13 cellular contexts compared by ENCODE assay signal in genomic region chr16:79607587-79607986, GRCh38. TPM values are rescaled to one million over a fixed set of nuclear protein-coding genes. Genes with fewer than 3 reads are reported as not detected.
DNase-seq lines count a peak whose midpoint lies in the region; ATAC-seq and TF ChIP-seq lines count a peak whose summit lies in the region.
"Had no signal": no experiment of that assay in that cellular context is flagged by ENCODE, and none has a peak within 500 bp of the region (broad histone marks: within the 10 kb centered on the region; RNA-seq: fewer than 3 reads in every experiment).

No MANE protein-coding gene starts in this region.

- ATAC-seq in Right ventricle myocardium superior (ENCODE audit: poor library complexity) (peak; percentile 68), GM21447 (IDR thresholded peaks at IDR 0.05; ENCODE audit: unreplicated experiment) (no peak)
- no peak for ATAC-seq in activated naive CD8-positive, alpha-beta T cell treated with anti-CD3 and anti-CD28 coated beads, Interleukin-2, amount 50 U/mL, for 24 hours
- ATAC-seq: naive thymus-derived CD4-positive, alpha-beta T cell had no signal

- BruUV-seq in mammary epithelial cell (replicated peaks; lab: Mats Ljungman, UMichigan): no TSS peak

- WGBS in mammary epithelial cell (ENCODE audit: low coverage, missing lambda C conversion rate): 53% methylated on average over 3 of the region's 3 CpGs

- peak overlapping the region; percentile 9 for H3K27ac ChIP-seq in mammary epithelial cell (ENCODE audit: insufficient read depth, low read depth, low read length)
- H3K27ac ChIP-seq in CD4-positive, alpha-beta memory T cell (ENCODE audit: low read depth, low read length): no peak overlapping the region

- no peaks in the 10 kb centered on the region for H3K27me3 ChIP-seq in mammary epithelial cell (ENCODE audit: insufficient read depth, low read length)
- no peaks in the 10 kb centered on the region for H3K27me3 ChIP-seq in CD4-positive, alpha-beta memory T cell (ENCODE audit: insufficient read depth, low read length)

- no peak overlapping the region for H3K4me3 Mint-ChIP-seq in CD4-positive, alpha-beta memory T cell
- no peak overlapping the region for H3K4me3 Mint-ChIP-seq in activated naive CD8-positive, alpha-beta T cell treated with anti-CD3 and anti-CD28 coated beads, Interleukin-2, amount 50 U/mL, for 24 hours
- H3K4me3 Mint-ChIP-seq: naive thymus-derived CD4-positive, alpha-beta T cell had no signal

- H3K36me3 ChIP-seq in mammary epithelial cell (ENCODE audit: insufficient read depth, low read length): no peaks in the 10 kb centered on the region
- H3K36me3 ChIP-seq in CD4-positive, alpha-beta memory T cell (ENCODE audit: insufficient read depth, low read length): no peaks in the 10 kb centered on the region

- no peak overlapping the region for H3K4me3 ChIP-seq in mammary epithelial cell (replicated peaks in 1 of 3; ENCODE audit: insufficient read depth in 1 of 3, low read depth in 2 of 3, low read length in 3 of 3)
- no peak overlapping the region for H3K4me3 ChIP-seq in CD4-positive, alpha-beta memory T cell (ENCODE audit: low read length in 2 of 2)

- H2AFZ ChIP-seq in mammary epithelial cell (ENCODE audit: low read depth, low read length): peak overlapping the region; percentile 65

- H3K9me3 Mint-ChIP-seq in CD4-positive, alpha-beta memory T cell: no peaks in the 10 kb centered on the region
- H3K9me3 Mint-ChIP-seq in activated naive CD8-positive, alpha-beta T cell treated with anti-CD3 and anti-CD28 coated beads, Interleukin-2, amount 50 U/mL, for 24 hours: no peaks in the 10 kb centered on the region
- H3K9me3 Mint-ChIP-seq: naive thymus-derived CD4-positive, alpha-beta T cell had no signal

- H3K27ac Mint-ChIP-seq in CD4-positive, alpha-beta memory T cell: peak overlapping the region in 3 of 7 donors; percentile 31 to 69 (median 48)
- no peak overlapping the region for H3K27ac Mint-ChIP-seq in activated naive CD8-positive, alpha-beta T cell treated with anti-CD3 and anti-CD28 coated beads, Interleukin-2, amount 50 U/mL, for 24 hours
- H3K27ac Mint-ChIP-seq: naive thymus-derived CD4-positive, alpha-beta T cell had no signal

- intact Hi-C loops in Right ventricle myocardium superior (cut with DNase I) (loop anchor here (10.0 kb wide), 1 partner anchor 1483 kb away; no protein-coding TSS in a partner anchor), cardiac septum (cut with DNase I) (no loop called here), mammary epithelial cell (cut with micrococcal nuclease) (loop anchor here (10.0 kb wide), 1 partner anchor 1883 kb away; the partner anchor contains the start of gene NUDT7)
- intact Hi-C loops in CD4-positive, alpha-beta memory T cell (cut with micrococcal nuclease): loop anchor here (10.0 kb wide), 2 partner anchors 477 to 863 kb away; no protein-coding TSS in a partner anchor

- DNase-seq in Right ventricle myocardium superior (no peak), cardiac septum (ENCODE audit: low spot score) (no peak), mammary epithelial cell (peak; percentile 75), kidney tubule cell (ENCODE audit: low spot score) (peak; percentile 71), dermis blood vessel endothelial cell (no peak)
- DNase-seq in CD4-positive, alpha-beta memory T cell: no peak
- no peak for DNase-seq in activated naive CD8-positive, alpha-beta T cell treated with anti-CD3 and anti-CD28 coated beads, Interleukin-2, amount 50 U/mL, for 24 hours
- DNase-seq: activated naive CD4-positive, alpha-beta T cell treated with anti-CD3 and anti-CD28 coated beads, Interleukin-2, amount 50 U/mL, for 16 hours; MM.1S; naive thymus-derived CD4-positive, alpha-beta T cell; stimulated activated CD4-positive, alpha-beta T cell treated with anti-CD3 and anti-CD28 coated beads, Interleukin-15, amount 100 ng/mL, for 24 hours; SW 1271 had no signal

- TF ChIP-seq CTCF in mammary epithelial cell (conservative IDR thresholded peaks at IDR 0.05 in 1 of 2, IDR thresholded peaks at IDR 0.05 in 1 of 2; ENCODE audit: extremely low read depth in 1 of 2, insufficient read depth in 1 of 2, low read depth in 1 of 2, low read length in 2 of 2): no peak

- no peaks in the 10 kb centered on the region for H3K9me3 ChIP-seq in mammary epithelial cell (replicated peaks; ENCODE audit: insufficient read depth, low read length)
- H3K9me3 ChIP-seq in CD4-positive, alpha-beta memory T cell (ENCODE audit: control insufficient read depth in 1 of 2, low read length in 2 of 2): no peaks in the 10 kb centered on the region

- H3K4me1 ChIP-seq in mammary epithelial cell (ENCODE audit: insufficient read depth, low read length): peaks cover 48% of the 10 kb centered on the region
- peaks cover 22% of the 10 kb centered on the region for H3K4me1 ChIP-seq in CD4-positive, alpha-beta memory T cell (ENCODE audit: insufficient read depth, low read length)

- CTCF ChIA-PET in mammary epithelial cell (lab: Charles Lee; ENCODE audit: low non-redundant PET): no interaction called here
- CTCF ChIA-PET in CD4-positive, alpha-beta memory T cell (lab: Charles Lee; ENCODE audit: partially characterized antibody): interaction anchor here (1.5 kb wide), 1 partner anchor 34 kb away, joined by 6 read pairs; no protein-coding TSS in a partner anchor

- dilution Hi-C loops in mammary epithelial cell (cut with HindIII; ENCODE audit: low sequenced_read_pairs): no loop called here

- no peaks in the 10 kb centered on the region for H4K20me1 ChIP-seq in mammary epithelial cell (ENCODE audit: insufficient read depth, low read length)

- H3K27me3 Mint-ChIP-seq in CD4-positive, alpha-beta memory T cell: no peaks in the 10 kb centered on the region
- H3K27me3 Mint-ChIP-seq in activated naive CD8-positive, alpha-beta T cell treated with anti-CD3 and anti-CD28 coated beads, Interleukin-2, amount 50 U/mL, for 24 hours: peaks cover 52% of the 10 kb centered on the region

- peak overlapping the region; percentile 30 for H3K4me2 ChIP-seq in mammary epithelial cell (ENCODE audit: insufficient read depth, low read depth, low read length)

- H3K9ac ChIP-seq in mammary epithelial cell (ENCODE audit: insufficient read depth, low read length): no peak overlapping the region

- POLR2A ChIA-PET in CD4-positive, alpha-beta memory T cell (lab: Charles Lee; ENCODE audit: partially characterized antibody): no interaction called here

- no peaks in the 10 kb centered on the region for H3K79me2 ChIP-seq in mammary epithelial cell (ENCODE audit: insufficient read depth, low read length)

- no peaks in the 10 kb centered on the region for H3K36me3 Mint-ChIP-seq in CD4-positive, alpha-beta memory T cell
- no peaks in the 10 kb centered on the region for H3K36me3 Mint-ChIP-seq in activated naive CD8-positive, alpha-beta T cell treated with anti-CD3 and anti-CD28 coated beads, Interleukin-2, amount 50 U/mL, for 24 hours (ENCODE audit: low read depth)

- in situ Hi-C loops in mammary epithelial cell (cut with MboI; ENCODE audit: low sequenced_read_pairs in 2 of 2): loop anchor here (10.0 to 25.0 kb wide), 3 partner anchors 155 to 1495 kb away; no protein-coding TSS in a partner anchor

- peaks cover 15 to 36% (median 26%) of the 10 kb centered on the region in 4 donors for H3K4me1 Mint-ChIP-seq in CD4-positive, alpha-beta memory T cell
- peaks cover 7% of the 10 kb centered on the region for H3K4me1 Mint-ChIP-seq in activated naive CD8-positive, alpha-beta T cell treated with anti-CD3 and anti-CD28 coated beads, Interleukin-2, amount 50 U/mL, for 24 hours

RNA-seq across cellular contexts. Expression of gene MAF, which starts 7.0 kb away (rescaled TPM):
- total RNA-seq in Right ventricle myocardium superior (19.6 TPM), cardiac septum (8.9 TPM), mammary epithelial cell (10 to 100 TPM; 10.3 to 27.0 TPM), dermis blood vessel endothelial cell (30.3 and 43.7 TPM in 2 replicates)
- polyA plus RNA-seq in mammary epithelial cell: 3.2 TPM
- 3.1 TPM for polyA minus RNA-seq in mammary epithelial cell
- total RNA-seq in CD4-positive, alpha-beta memory T cell: 10 to 100 TPM; 73.8 to 79.4 TPM
- polyA plus RNA-seq in CD4-positive, alpha-beta memory T cell: 1 to 10 TPM; 1.1 to 4.7 TPM

Comparison
In these comparisons a context has a peak if more than half of its experiments do, and no peak if none do; other contexts are left out.
1. DNase-seq: peak in mammary epithelial cell (single experiment) and kidney tubule cell (single experiment); none in Right ventricle myocardium superior (single experiment), cardiac septum (single experiment), CD4-positive, alpha-beta memory T cell (0 of 5), activated naive CD8-positive, alpha-beta T cell treated with anti-CD3 and anti-CD28 coated beads, Interleukin-2, amount 50 U/mL, for 24 hours (single experiment) and dermis blood vessel endothelial cell (single experiment).